In genomic region chrX:48800574-48801280, GRCh38 we compare ENCODE assay signal across 8 cellular contexts. TPM values are rescaled to one million over a fixed set of nuclear protein-coding genes. Genes with fewer than 3 reads are reported as not detected.
A peak's percentile ranks its signal among the peaks of the same experiment; 100 is the strongest.
DNase-seq lines count a peak whose midpoint lies in the region; ATAC-seq and TF ChIP-seq lines count a peak whose summit lies in the region.

No MANE protein-coding gene starts in this region.

- H3K27ac Mint-ChIP-seq in activated naive CD4-positive, alpha-beta T cell treated with anti-CD3 and anti-CD28 coated beads, Interleukin-2, amount 50 U/mL, for 24 hours = peak overlapping the region; percentile 95

- intact Hi-C loops in right lobe of liver (cut with DNase I) = no loop called here

- H3K27me3 ChIP-seq in right lobe of liver = no peaks in the 10 kb centered on the region
- no peaks in the 10 kb centered on the region for H3K27me3 ChIP-seq in tibial nerve

- H3K4me1 Mint-ChIP-seq in activated naive CD4-positive, alpha-beta T cell treated with anti-CD3 and anti-CD28 coated beads, Interleukin-2, amount 50 U/mL, for 24 hours = peaks cover 21% of the 10 kb centered on the region

- no peaks in the 10 kb centered on the region for H3K9me3 Mint-ChIP-seq in activated naive CD4-positive, alpha-beta T cell treated with anti-CD3 and anti-CD28 coated beads, Interleukin-2, amount 50 U/mL, for 24 hours

- H3K27ac ChIP-seq in angular gyrus (ENCODE audit: low read depth, low read length) (peak overlapping the region; percentile 94), right lobe of liver (peak overlapping the region; percentile 79 to 90 (median 79)), tibial nerve (peak overlapping the region; percentile 86 to 95 (median 92))

- no peak for ATAC-seq in right lobe of liver
- no peak for ATAC-seq in HG02759 (IDR thresholded peaks at IDR 0.05; ENCODE audit: unreplicated experiment)

- DNase-seq in activated naive CD4-positive, alpha-beta T cell (lab: John Stamatoyannopoulos, UW) = no peak
- DNase-seq in right lobe of liver (no peak), tibial nerve (ENCODE audit: low spot score in 2 of 2) (no peak), NCI-H1436 (lab: John Stamatoyannopoulos, UW) (no peak)
- DNase-seq in stimulated activated CD4-positive, alpha-beta T cell treated with anti-CD3 and anti-CD28 coated beads, Interleukin-15, amount 100 ng/mL, for 24 hours = no peak

- H3K36me3 ChIP-seq in right lobe of liver = no peaks in the 10 kb centered on the region
- H3K36me3 ChIP-seq in tibial nerve = peaks cover 0 to 12% (median 0%) of the 10 kb centered on the region in 3 donors

- no peak for TF ChIP-seq EP300 in tibial nerve (IDR thresholded peaks at IDR 0.05)

- H3K4me3 ChIP-seq in right lobe of liver = peak overlapping the region; percentile 53 to 67 (median 56)
- peak overlapping the region; percentile 55 to 66 (median 62) for H3K4me3 ChIP-seq in tibial nerve

- H3K9me3 ChIP-seq in right lobe of liver = no peaks in the 10 kb centered on the region
- H3K9me3 ChIP-seq in tibial nerve = no peaks in the 10 kb centered on the region

- TF ChIP-seq POLR2A in right lobe of liver (IDR thresholded peaks at IDR 0.05) = peak; percentile 19
- TF ChIP-seq POLR2A in tibial nerve (IDR thresholded peaks at IDR 0.05) = no peak

- no peak for TF ChIP-seq CTCF in right lobe of liver (IDR thresholded peaks at IDR 0.05)
- no peak for TF ChIP-seq CTCF in tibial nerve (IDR thresholded peaks at IDR 0.05)

- 38% methylated on average over 14 of the region's 17 CpGs for WGBS in right lobe of liver (ENCODE audit: insufficient coverage, low coverage, low lambda C conversion rate, missing lambda C conversion rate)
- 18 to 49% methylated on average over 17 of the region's 17 CpGs for WGBS in tibial nerve, 2 donors

- H3K27me3 Mint-ChIP-seq in activated naive CD4-positive, alpha-beta T cell treated with anti-CD3 and anti-CD28 coated beads, Interleukin-2, amount 50 U/mL, for 24 hours = no peaks in the 10 kb centered on the region

- peak overlapping the region; percentile 96 for H3K4me3 Mint-ChIP-seq in activated naive CD4-positive, alpha-beta T cell treated with anti-CD3 and anti-CD28 coated beads, Interleukin-2, amount 50 U/mL, for 24 hours

- no peaks in the 10 kb centered on the region for H3K4me1 ChIP-seq in right lobe of liver
- peaks cover 0 to 14% (median 3%) of the 10 kb centered on the region in 4 donors for H3K4me1 ChIP-seq in tibial nerve

- H3K36me3 Mint-ChIP-seq in activated naive CD4-positive, alpha-beta T cell treated with anti-CD3 and anti-CD28 coated beads, Interleukin-2, amount 50 U/mL, for 24 hours = peaks cover 6% of the 10 kb centered on the region

RNA-seq across cellular contexts. Expression of gene HDAC6, which starts 1.1 kb away (rescaled TPM):
- total RNA-seq in right lobe of liver = 100 to 1,000 TPM in 5 of 6 experiments, 10 to 100 TPM in 1; 84.4 to 173 (median 136) TPM
- 100 to 1,000 TPM; 101 to 160 (median 120) TPM for total RNA-seq in tibial nerve

RNA-seq across cellular contexts. Expression of gene GATA1, which starts 14.3 kb away (rescaled TPM):
- total RNA-seq in right lobe of liver (1 to 10 TPM in 1 of 6 experiments, under 1 TPM in 1, not detected in 4; 0.37 to 1.2 TPM), tibial nerve (under 1 TPM in 1 of 4 donors, not detected in 3; 0.90 TPM)

RNA-seq across cellular contexts. Expression of gene ERAS, which starts 25.6 kb away (rescaled TPM):
- not detected for total RNA-seq in right lobe of liver
- not detected for total RNA-seq in tibial nerve

RNA-seq across cellular contexts. Expression of gene PCSK1N, which starts 34.7 kb away (rescaled TPM):
- 1 to 10 TPM in 1 of 6 experiments, under 1 TPM in 1, not detected in 4; 0.20 to 1.4 TPM for total RNA-seq in right lobe of liver
- total RNA-seq in tibial nerve = 10 to 100 TPM in 1 of 4 donors, 1 to 10 TPM in 3; 5.0 to 21.8 (median 7.3) TPM

RNA-seq across cellular contexts. Expression of gene GLOD5, which starts 39.2 kb away (rescaled TPM):
- total RNA-seq in right lobe of liver (1 to 10 TPM in 5 of 6 experiments, under 1 TPM in 1; 0.98 to 4.1 (median 2.9) TPM), tibial nerve (not detected)
